In genomic region chr4:162957521-162958143, GRCh38 we compare ENCODE assay signal across 29 cellular contexts.
"Had no signal": no experiment of that assay in that cellular context is flagged by ENCODE, and none has a peak within 500 bp of the region (broad histone marks: within the 10 kb centered on the region; RNA-seq: fewer than 3 reads in every experiment).

No MANE protein-coding gene starts in this region.

- H3K4me1 ChIP-seq: ascending aorta, colonic mucosa, esophagus squamous epithelium, heart right ventricle, lower lobe of right lung, neural progenitor cell had no signal

- H3K27me3 ChIP-seq: ascending aorta, cardiac muscle cell, colonic mucosa, esophagus squamous epithelium, heart right ventricle, neural progenitor cell had no signal

- H3K4me2 ChIP-seq: neural progenitor cell had no signal

- H3K27ac ChIP-seq: ascending aorta, cardiac muscle cell, colonic mucosa, epithelial cell of prostate, esophagus squamous epithelium, heart right ventricle, lower lobe of right lung, neural progenitor cell, skin epidermis, thoracic aorta had no signal

- H2AFZ ChIP-seq: neural progenitor cell had no signal

- DNase-seq: activated CD4-positive, alpha-beta memory T cell treated with anti-CD3 and anti-CD28 coated beads, Interleukin-2, amount 10 ng/mL, durations not matched to agents 7 days and 5 days; activated CD4-positive, alpha-beta T cell treated with anti-CD3 and anti-CD28 coated beads for 1 hour; activated CD4-positive, alpha-beta T cell treated with anti-CD3 and anti-CD28 coated beads, Interleukin-2, amount 10 ng/mL, durations not matched to agents 7 days and 5 days; activated CD8-positive, alpha-beta memory T cell treated with anti-CD3 and anti-CD28 coated beads, Interleukin-2, amount 50 U/mL, for 48 hours; activated gamma-delta T cell; activated naive CD4-positive, alpha-beta T cell treated with anti-CD3 and anti-CD28 coated beads, Interleukin-2, amount 10 ng/mL, durations not matched to agents 7 days and 5 days; activated naive CD8-positive, alpha-beta T cell treated with anti-CD3 and anti-CD28 coated beads, Interleukin-2, amount 10 ng/mL, durations not matched to agents 7 days and 5 days; activated T-cell treated with anti-CD3 and anti-CD28 coated beads, Interleukin-2, amount 50 U/mL, for 24 hours; cerebellar nuclear complex; colonic mucosa; effector CD8-positive, alpha-beta T cell; esophagus squamous epithelium; foreskin melanocyte; heart right ventricle; lower lobe of right lung; mesenchymal stem cell; natural killer cell; stimulated activated CD4-positive, alpha-beta T cell treated with anti-CD3 and anti-CD28 coated beads, Interleukin-12 subunit alpha, Interleukin-12 subunit beta, amount 100 ng/mL, for 4 hours; stimulated activated CD4-positive, alpha-beta T cell treated with anti-CD3 and anti-CD28 coated beads, Interleukin-4, amount 100 ng/mL, for 1 hour; trophoblast cell had no signal

- H3K9ac ChIP-seq: neural progenitor cell had no signal

- H3K9me3 ChIP-seq: ascending aorta, colonic mucosa, esophagus squamous epithelium, heart right ventricle, lower lobe of right lung, thoracic aorta had no signal

- ATAC-seq: heart right ventricle, left lobe of liver, lower lobe of right lung, natural killer cell, sciatic nerve, WTC11 had no signal

- H3K36me3 ChIP-seq: ascending aorta, cardiac muscle cell, colonic mucosa, esophagus squamous epithelium, heart right ventricle, lower lobe of right lung, neural progenitor cell, thoracic aorta had no signal

- H3K4me3 ChIP-seq: ascending aorta, cardiac muscle cell, colonic mucosa, esophagus squamous epithelium, heart right ventricle, lower lobe of right lung, neural progenitor cell, skin epidermis, thoracic aorta had no signal
